8 cellular contexts compared by ENCODE assay signal in genomic region chr16:70685061-70685937, GRCh38. TPM values are rescaled to one million over a fixed set of nuclear protein-coding genes. Genes with fewer than 3 reads are reported as not detected.
DNase-seq lines count a peak whose midpoint lies in the region; ATAC-seq and TF ChIP-seq lines count a peak whose summit lies in the region.

No MANE protein-coding gene starts in this region.

- peak overlapping the region; percentile 17 for H3K4ac ChIP-seq in mesendoderm (ENCODE audit: low read depth, low read length)

- H4K8ac ChIP-seq in mesendoderm (ENCODE audit: low read depth, low read length) = no peak overlapping the region

- H2BK5ac ChIP-seq in mesendoderm (ENCODE audit: low read length) = no peak overlapping the region

- peak overlapping the region; percentile 22 for H3K18ac ChIP-seq in mesendoderm (ENCODE audit: low read length)

- peak overlapping the region; percentile 78 for H3K9ac ChIP-seq in mesendoderm (ENCODE audit: low read length)

- peak overlapping the region; percentile 84 for H3K56ac ChIP-seq in mesendoderm (ENCODE audit: low read length)

- intact Hi-C loops in aorta (cut with DNase I) = loop anchor here (2.0 to 5.0 kb wide), 3 partner anchors 52 to 67 kb away; no protein-coding TSS in a partner anchor

- no CpG with 5 or more reads among the region's 90 CpGs for WGBS in mesendoderm (ENCODE audit: extremely low coverage, insufficient coverage, low lambda C conversion rate)
- 0 to 1% methylated on average over 53 to 90 of the region's 90 CpGs for WGBS in aorta, 2 donors

- no peaks in the 10 kb centered on the region for H3K79me2 ChIP-seq in mesendoderm (ENCODE audit: control insufficient read depth, insufficient read depth, low read length)

- DNase-seq in BE2C (no peak), LHCN-M2 (ENCODE audit: low read depth) (peak; percentile 30), mesendoderm (peak; percentile 28), aorta (peak; percentile 55 to 80), T-helper 1 cell (no peak), MV-4-11 (lab: John Stamatoyannopoulos, UW) (no peak)
- DNase-seq in stimulated activated CD4-positive, alpha-beta T cell treated with anti-CD3 and anti-CD28 coated beads, Interleukin-15, amount 100 ng/mL, for 24 hours = no peak

- H3K36me3 ChIP-seq in BE2C = peaks cover 9% of the 10 kb centered on the region
- H3K36me3 ChIP-seq in mesendoderm (ENCODE audit: control insufficient read depth, insufficient read depth, low read length) = no peaks in the 10 kb centered on the region
- no peaks in the 10 kb centered on the region for H3K36me3 ChIP-seq in aorta (ENCODE audit: control insufficient read depth in 1 of 2, insufficient read depth in 2 of 2, low read length in 1 of 2)

- H4K5ac ChIP-seq in mesendoderm (ENCODE audit: low read length) = no peak overlapping the region

- no peaks in the 10 kb centered on the region for H3K27me3 ChIP-seq in BE2C
- H3K27me3 ChIP-seq in mesendoderm (ENCODE audit: insufficient read depth, low read length, poor library complexity) = no peaks in the 10 kb centered on the region
- H3K27me3 ChIP-seq in aorta (ENCODE audit: control insufficient read depth in 1 of 2, insufficient read depth in 2 of 2, low read length in 1 of 2) = no peaks in the 10 kb centered on the region

- no peak overlapping the region for H2BK120ac ChIP-seq in mesendoderm (ENCODE audit: low read depth, low read length)

- no peak for ATAC-seq in aorta (ENCODE audit: low FRiP score)

- peak overlapping the region; percentile 88 for H3K4me3 ChIP-seq in BE2C (ENCODE audit: low read depth, low read length)
- peak overlapping the region; percentile 55 for H3K4me3 ChIP-seq in mesendoderm (ENCODE audit: low read length)
- H3K4me3 ChIP-seq in aorta (ENCODE audit: low read length in 2 of 2) = peak overlapping the region; percentile 63 to 90

- H3K79me1 ChIP-seq in mesendoderm (ENCODE audit: low read length) = peaks cover 2% of the 10 kb centered on the region

- no peaks in the 10 kb centered on the region for H3K9me3 ChIP-seq in BE2C
- H3K9me3 ChIP-seq in aorta (ENCODE audit: control insufficient read depth, low read length) = no peaks in the 10 kb centered on the region

- no peak for TF ChIP-seq CTCF in BE2C (IDR thresholded peaks at IDR 0.05; ENCODE audit: low read depth, low read length)

- H3K27ac ChIP-seq in cingulate gyrus (ENCODE audit: low read depth, low read length) (peak overlapping the region; percentile 90), mesendoderm (ENCODE audit: low read depth, low read length) (peak overlapping the region; percentile 40), aorta (ENCODE audit: low read depth in 1 of 2, low read length in 2 of 2) (peak overlapping the region; percentile 29 to 79)

- H2AK5ac ChIP-seq in mesendoderm (ENCODE audit: low read length) = no peak overlapping the region

- no peak overlapping the region for H3K23ac ChIP-seq in mesendoderm (ENCODE audit: low read length)

- peaks cover 34% of the 10 kb centered on the region for H3K4me1 ChIP-seq in BE2C
- no peaks in the 10 kb centered on the region for H3K4me1 ChIP-seq in mesendoderm (ENCODE audit: control insufficient read depth, low read depth, low read length)
- no peaks in the 10 kb centered on the region for H3K4me1 ChIP-seq in aorta (ENCODE audit: control insufficient read depth in 1 of 2, insufficient read depth in 2 of 2, low read length in 2 of 2)

- peak overlapping the region; percentile 79 for H3K4me2 ChIP-seq in mesendoderm (ENCODE audit: low read length)

- H2BK15ac ChIP-seq in mesendoderm (replicated peaks; ENCODE audit: low read depth) = no peak overlapping the region

RNA-seq across cellular contexts. Expression of gene MTSS2, which starts 0.6 kb away (rescaled TPM):
- 211 TPM for polyA plus RNA-seq in BE2C (2012; ENCODE audit: insufficient read depth, insufficient read length, low read depth)
- total RNA-seq in LHCN-M2 (2014; rRNA removed) (84.4 and 129 TPM in 2 replicates), aorta (10 to 100 TPM; 65.7 to 87.4 TPM)
- 254 TPM for polyA plus RNA-seq in LHCN-M2 (2012)
- 43.1 TPM for polyA plus RNA-seq in mesendoderm (2013, experiment 1 of 2)
- polyA plus RNA-seq in mesendoderm (2013, experiment 2 of 2) = 46.9 TPM
- 10 to 100 TPM; 22.0 to 33.4 TPM for polyA plus RNA-seq in aorta

RNA-seq across cellular contexts. Expression of gene IL34, which starts 38.9 kb away (rescaled TPM):
- polyA plus RNA-seq in BE2C (2012; ENCODE audit: insufficient read depth, insufficient read length, low read depth) = not detected
- total RNA-seq in LHCN-M2 (2014; rRNA removed) (0.13 and 4.1 TPM in 2 replicates), aorta (10 to 100 TPM; 14.2 to 21.9 TPM)
- polyA plus RNA-seq in LHCN-M2 (2012) = 2.0 TPM
- polyA plus RNA-seq in mesendoderm (2013, experiment 1 of 2) = 4.1 TPM
- 4.1 TPM for polyA plus RNA-seq in mesendoderm (2013, experiment 2 of 2)
- polyA plus RNA-seq in aorta = 10 to 100 TPM; 19.4 to 98.6 TPM

Comparison
In these comparisons a context has a peak if more than half of its experiments do, and no peak if none do; other contexts are left out.
1. DNase-seq: peak in LHCN-M2 (single experiment), mesendoderm (single experiment) and aorta (2 of 2); none in BE2C (single experiment), T-helper 1 cell (0 of 5), MV-4-11 (single experiment) and stimulated activated CD4-positive, alpha-beta T cell treated with anti-CD3 and anti-CD28 coated beads, Interleukin-15, amount 100 ng/mL, for 24 hours (single experiment).
2. H3K27ac ChIP-seq: peak in every context shown above with its lines; median percentile 90 in cingulate gyrus; 54 in aorta; 40 in mesendoderm.
3. Peak in every context shown above with its lines, with median percentiles within 50 percentile points of each other: H3K4me3 ChIP-seq.